In genomic region chr1:43613075-43613942, GRCh38 we compare ENCODE assay signal across 23 cellular contexts.
"Had no signal": no experiment of that assay in that cellular context is flagged by ENCODE, and none has a peak within 500 bp of the region (broad histone marks: within the 10 kb centered on the region; RNA-seq: fewer than 3 reads in every experiment).

No MANE protein-coding gene starts in this region.

- H3K9me3 ChIP-seq: colonic mucosa, esophagus squamous epithelium, heart right ventricle, lower lobe of right lung, psoas muscle, spleen, suprapubic skin, transverse colon had no signal

- H3K4me1 ChIP-seq: colonic mucosa, esophagus squamous epithelium, heart right ventricle, lower lobe of right lung, psoas muscle, spleen, suprapubic skin, transverse colon had no signal

- H3K36me3 Mint-ChIP-seq: immature natural killer cell; natural killer cell; stimulated activated memory B cell treated with anti-CD40 and anti-IgM and Interleukin-4, amounts not matched to agents 10 μg/mL and 1 μg/mL and 100 μg/mL, for 72 hours had no signal

- H3K27ac ChIP-seq: colonic mucosa, esophagus squamous epithelium, heart right ventricle, lower lobe of right lung, psoas muscle, skin epidermis, spleen, suprapubic skin, transverse colon had no signal

- H3K4me1 Mint-ChIP-seq: immature natural killer cell; neural crest cell; stimulated activated memory B cell treated with anti-CD40 and anti-IgM and Interleukin-4, amounts not matched to agents 10 μg/mL and 1 μg/mL and 100 μg/mL, for 72 hours had no signal

- H3K9me3 Mint-ChIP-seq: dendritic cell treated with granulocyte-macrophage colony-stimulating factor and Interleukin-4, amounts not matched to agents 40 ng/mL and 50 ng/mL, for 4 days; immature natural killer cell; natural killer cell; neural crest cell; stimulated activated memory B cell treated with anti-CD40 and anti-IgM and Interleukin-4, amounts not matched to agents 10 μg/mL and 1 μg/mL and 100 μg/mL, for 72 hours; stimulated activated naive CD8-positive, alpha-beta T cell treated with anti-CD3 and anti-CD28 coated beads, Interleukin-15, Interleukin-2, amounts not matched to agents 100 ng/mL and 50 ng/mL, for 24 hours had no signal

- H3K27ac Mint-ChIP-seq: dendritic cell treated with granulocyte-macrophage colony-stimulating factor and Interleukin-4, amounts not matched to agents 40 ng/mL and 50 ng/mL, for 4 days; immature natural killer cell; natural killer cell; stimulated activated memory B cell treated with anti-CD40 and anti-IgM and Interleukin-4, amounts not matched to agents 10 μg/mL and 1 μg/mL and 100 μg/mL, for 72 hours; stimulated activated naive CD8-positive, alpha-beta T cell treated with anti-CD3 and anti-CD28 coated beads, Interleukin-15, Interleukin-2, amounts not matched to agents 100 ng/mL and 50 ng/mL, for 24 hours had no signal

- H3K4me3 Mint-ChIP-seq: dendritic cell treated with granulocyte-macrophage colony-stimulating factor and Interleukin-4, amounts not matched to agents 40 ng/mL and 50 ng/mL, for 4 days; immature natural killer cell; natural killer cell; neural crest cell; stimulated activated memory B cell treated with anti-CD40 and anti-IgM and Interleukin-4, amounts not matched to agents 10 μg/mL and 1 μg/mL and 100 μg/mL, for 72 hours; stimulated activated naive CD8-positive, alpha-beta T cell treated with anti-CD3 and anti-CD28 coated beads, Interleukin-15, Interleukin-2, amounts not matched to agents 100 ng/mL and 50 ng/mL, for 24 hours had no signal

- H3K27me3 Mint-ChIP-seq: stimulated activated naive CD8-positive, alpha-beta T cell treated with anti-CD3 and anti-CD28 coated beads, Interleukin-15, Interleukin-2, amounts not matched to agents 100 ng/mL and 50 ng/mL, for 24 hours had no signal

- H3K36me3 ChIP-seq: colonic mucosa, heart right ventricle had no signal

- DNase-seq: colonic mucosa; effector CD8-positive, alpha-beta T cell; erythroblast; esophagus squamous epithelium; foreskin melanocyte; glutamatergic neuron; heart right ventricle; hypothalamus; immature natural killer cell; islet precursor cell; left ventricle myocardium superior; natural killer cell; psoas muscle; spleen; stimulated activated CD4-positive, alpha-beta T cell treated with anti-CD3 and anti-CD28 coated beads, Interleukin-4, amount 100 ng/mL, for 4 hours; transverse colon had no signal

- H3K4me3 ChIP-seq: colonic mucosa, esophagus squamous epithelium, heart right ventricle, lower lobe of right lung, psoas muscle, skin epidermis, spleen, suprapubic skin, transverse colon had no signal

- H3K27me3 ChIP-seq: colonic mucosa, esophagus squamous epithelium, heart right ventricle, spleen, suprapubic skin, transverse colon had no signal
